In the genomic region with DNA sequence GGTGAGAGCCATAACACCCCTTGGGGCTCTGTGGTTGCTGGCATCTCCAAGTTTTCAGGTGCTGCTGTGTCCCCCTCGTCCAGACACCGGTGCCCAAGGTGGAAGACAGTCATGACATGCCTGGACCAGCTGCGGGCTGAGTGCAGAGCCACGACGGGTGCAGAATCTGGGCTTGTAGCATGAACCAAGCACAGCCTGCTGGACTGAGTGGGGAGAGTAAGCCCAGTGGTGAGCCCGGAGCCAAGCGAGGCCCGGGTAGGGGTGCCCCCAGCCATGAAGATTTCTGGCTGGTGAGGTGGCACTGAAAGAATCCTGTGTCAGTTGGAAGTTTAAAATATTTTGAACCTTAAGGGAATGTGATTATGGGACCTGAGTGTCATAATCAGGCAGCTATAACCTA, we compare ENCODE assay signal across 16 cellular contexts.
DNase-seq lines count a peak whose midpoint lies in the region; TF ChIP-seq lines count a peak whose summit lies in the region.
"Had no signal": no experiment of that assay in that cellular context is flagged by ENCODE, and none has a peak within 500 bp of the region (broad histone marks: within the 10 kb centered on the region; RNA-seq: fewer than 3 reads in every experiment).

No MANE protein-coding gene starts in this region.

- peak overlapping the region; percentile 65 for H2BK5ac ChIP-seq in trophoblast cell (ENCODE audit: low read depth, low read length, poor library complexity)

- peak overlapping the region; percentile 64 for H3K18ac ChIP-seq in trophoblast cell (ENCODE audit: low read length)

- H3K23ac ChIP-seq in trophoblast cell (ENCODE audit: low read length) = no peak overlapping the region

- H4K91ac ChIP-seq in trophoblast cell (ENCODE audit: low read depth, low read length) = peak overlapping the region; percentile 94

- peaks cover 41% of the 10 kb centered on the region for H3K79me1 ChIP-seq in trophoblast cell (ENCODE audit: low read length)

- DNase-seq in endodermal cell (peak; percentile 68), nephron progenitor cell (peak; percentile 14), trophoblast cell (peak; percentile 94), islet precursor cell (no peak), smooth muscle cell (lab: John Stamatoyannopoulos, UW; ENCODE audit: unreplicated experiment) (no peak), AG08396 (ENCODE audit: low spot score) (no peak)
- DNase-seq: BE2C; C1 segment of cervical spinal cord; CD4-positive, CD25-positive, alpha-beta regulatory T cell; CD8-positive, alpha-beta memory T cell; COR-L47; DMS 273 treated with DMSO at 0.1 percent for 48 hours; DMS53; GOT3; H7 had no signal

- no peaks in the 10 kb centered on the region for H3K79me2 ChIP-seq in trophoblast cell (ENCODE audit: control insufficient read depth, insufficient read depth, low read length, poor library complexity)
- no peaks in the 10 kb centered on the region for H3K79me2 ChIP-seq in smooth muscle cell (ENCODE audit: low read depth)

- H3K4me1 ChIP-seq in endodermal cell (ENCODE audit: control insufficient read depth, insufficient read depth, low read length) = no peaks in the 10 kb centered on the region
- peaks cover 8 to 23% of the 10 kb centered on the region in 2 experiments for H3K4me1 ChIP-seq in trophoblast cell (ENCODE audit: control insufficient read depth in 1 of 2, insufficient read depth in 2 of 2, low read length in 2 of 2)
- no peaks in the 10 kb centered on the region for H3K4me1 ChIP-seq in smooth muscle cell (ENCODE audit: low read depth)

- H3K36me3 ChIP-seq in endodermal cell (ENCODE audit: control insufficient read depth, insufficient read depth, low read length) (no peaks in the 10 kb centered on the region), trophoblast cell (ENCODE audit: control insufficient read depth in 1 of 2, insufficient read depth in 2 of 2, low read length in 2 of 2) (no peaks in the 10 kb centered on the region), smooth muscle cell (ENCODE audit: low read depth) (no peaks in the 10 kb centered on the region)
- H3K36me3 ChIP-seq: BE2C had no signal

- H2BK12ac ChIP-seq in trophoblast cell (ENCODE audit: low read length) = peak overlapping the region; percentile 84

- H3K4me3 Mint-ChIP-seq in endodermal cell (no peak overlapping the region), nephron progenitor cell (no peak overlapping the region)
- H3K4me3 Mint-ChIP-seq: CD4-positive, CD25-positive, alpha-beta regulatory T cell; CD8-positive, alpha-beta memory T cell; IgD-negative memory B cell had no signal

- H3K4ac ChIP-seq in trophoblast cell (ENCODE audit: low read depth, low read length) = peak overlapping the region; percentile 29

- TF ChIP-seq CTCF in endodermal cell (conservative IDR thresholded peaks at IDR 0.05) (no peak), nephron progenitor cell (IDR thresholded peaks at IDR 0.05) (no peak), smooth muscle cell (IDR thresholded peaks at IDR 0.05; ENCODE audit: borderline replicate concordance, insufficient read depth, poor library complexity, severe bottlenecking) (no peak)

- peaks cover 2% of the 10 kb centered on the region for H3K27me3 Mint-ChIP-seq in endodermal cell (ENCODE audit: insufficient read depth)
- peaks cover 9% of the 10 kb centered on the region for H3K27me3 Mint-ChIP-seq in nephron progenitor cell (ENCODE audit: low read depth, poor library complexity)
- H3K27me3 Mint-ChIP-seq: CD4-positive, CD25-positive, alpha-beta regulatory T cell had no signal

- H3K27ac ChIP-seq in endodermal cell (ENCODE audit: low read depth, low read length) (no peak overlapping the region), trophoblast cell (ENCODE audit: low read depth, low read length) (peak overlapping the region; percentile 31), smooth muscle cell (ENCODE audit: low read depth) (no peak overlapping the region)

- no peak overlapping the region for H4K12ac ChIP-seq in trophoblast cell (ENCODE audit: low read depth, low read length)

- H4K8ac ChIP-seq in trophoblast cell (ENCODE audit: low read depth, low read length) = peak overlapping the region; percentile 39

- H3K9ac ChIP-seq in endodermal cell (ENCODE audit: extremely low read depth, low read length, poor library complexity, severe bottlenecking) = no peak overlapping the region
- peak overlapping the region; percentile 10 for H3K9ac ChIP-seq in trophoblast cell (ENCODE audit: low read length)
- no peak overlapping the region for H3K9ac ChIP-seq in smooth muscle cell (ENCODE audit: low read depth)

- H3K4me1 Mint-ChIP-seq in endodermal cell (peaks cover 16% of the 10 kb centered on the region), nephron progenitor cell (peaks cover 55% of the 10 kb centered on the region)
- H3K4me1 Mint-ChIP-seq: CD4-positive, CD25-positive, alpha-beta regulatory T cell; CD8-positive, alpha-beta memory T cell; IgD-negative memory B cell had no signal

- 94 to 96% methylated on average over 7 to 8 of the region's 8 CpGs for WGBS in endodermal cell (ENCODE audit: insufficient coverage in 1 of 2, insufficient read length in 1 of 2), 2 experiments
- no CpG with 5 or more reads among the region's 8 CpGs for WGBS in trophoblast cell (ENCODE audit: extremely low coverage, insufficient coverage, insufficient read length)
- WGBS in smooth muscle cell (ENCODE audit: low lambda C conversion rate) = 77% methylated on average over 8 of the region's 8 CpGs

- H3K4me2 ChIP-seq in trophoblast cell (ENCODE audit: low read length) = no peak overlapping the region
- H3K4me2 ChIP-seq in smooth muscle cell = no peak overlapping the region

- no peak overlapping the region for H3K27ac Mint-ChIP-seq in endodermal cell
- H3K27ac Mint-ChIP-seq in nephron progenitor cell = peak overlapping the region; percentile 36
- H3K27ac Mint-ChIP-seq: CD8-positive, alpha-beta memory T cell had no signal

- peaks cover 20% of the 10 kb centered on the region for H3K9me3 ChIP-seq in endodermal cell (ENCODE audit: control insufficient read depth, low read length)
- peaks cover 15% of the 10 kb centered on the region for H3K9me3 ChIP-seq in trophoblast cell (ENCODE audit: insufficient read depth, low read depth, low read length)
- no peaks in the 10 kb centered on the region for H3K9me3 ChIP-seq in smooth muscle cell (replicated peaks; ENCODE audit: low read depth)
- H3K9me3 ChIP-seq: BE2C had no signal

- H3K9me3 Mint-ChIP-seq in endodermal cell = peaks cover 24% of the 10 kb centered on the region
- peaks cover 25% of the 10 kb centered on the region for H3K9me3 Mint-ChIP-seq in nephron progenitor cell
- H3K9me3 Mint-ChIP-seq: CD4-positive, CD25-positive, alpha-beta regulatory T cell; CD8-positive, alpha-beta memory T cell had no signal

- no peak overlapping the region for H3K4me3 ChIP-seq in endodermal cell (ENCODE audit: low read length)
- H3K4me3 ChIP-seq in trophoblast cell (ENCODE audit: low read depth, low read length) = no peak overlapping the region
- H3K4me3 ChIP-seq in smooth muscle cell = no peak overlapping the region

- peak overlapping the region; percentile 80 for H2AK5ac ChIP-seq in trophoblast cell (ENCODE audit: low read length)

- no peaks in the 10 kb centered on the region for H3F3A ChIP-seq in smooth muscle cell (ENCODE audit: low read depth)

- no peak overlapping the region for H2AFZ ChIP-seq in trophoblast cell (ENCODE audit: insufficient read depth, low read length, poor library complexity)
- no peak overlapping the region for H2AFZ ChIP-seq in smooth muscle cell (ENCODE audit: low read depth)

- peaks cover 2% of the 10 kb centered on the region for H3K36me3 Mint-ChIP-seq in endodermal cell (ENCODE audit: low read depth)
- H3K36me3 Mint-ChIP-seq in nephron progenitor cell (ENCODE audit: low read depth) = no peaks in the 10 kb centered on the region
- H3K36me3 Mint-ChIP-seq: CD4-positive, CD25-positive, alpha-beta regulatory T cell; CD8-positive, alpha-beta memory T cell had no signal

- H3K14ac ChIP-seq in trophoblast cell (ENCODE audit: low read length) = peak overlapping the region; percentile 61

- H4K20me1 ChIP-seq in smooth muscle cell (ENCODE audit: low read depth) = no peaks in the 10 kb centered on the region

- H2BK120ac ChIP-seq in trophoblast cell (ENCODE audit: insufficient read depth, low read length, poor library complexity) = peak overlapping the region; percentile 87

- no peaks in the 10 kb centered on the region for H3K27me3 ChIP-seq in endodermal cell (ENCODE audit: control insufficient read depth, insufficient read depth, low read length, poor library complexity, severe bottlenecking)
- no peaks in the 10 kb centered on the region for H3K27me3 ChIP-seq in trophoblast cell (ENCODE audit: insufficient read depth, low read length)
- no peaks in the 10 kb centered on the region for H3K27me3 ChIP-seq in smooth muscle cell (ENCODE audit: low read depth)
- H3K27me3 ChIP-seq: BE2C had no signal

Comparison
In these comparisons a context has a peak if more than half of its experiments do, and no peak if none do; other contexts are left out.
1. DNase-seq: peak in endodermal cell (single experiment), nephron progenitor cell (single experiment) and trophoblast cell (2 of 2); none in islet precursor cell (single experiment), smooth muscle cell (single experiment) and AG08396 (single experiment).